1 cellular context compared by ENCODE assay signal in the genomic region with DNA sequence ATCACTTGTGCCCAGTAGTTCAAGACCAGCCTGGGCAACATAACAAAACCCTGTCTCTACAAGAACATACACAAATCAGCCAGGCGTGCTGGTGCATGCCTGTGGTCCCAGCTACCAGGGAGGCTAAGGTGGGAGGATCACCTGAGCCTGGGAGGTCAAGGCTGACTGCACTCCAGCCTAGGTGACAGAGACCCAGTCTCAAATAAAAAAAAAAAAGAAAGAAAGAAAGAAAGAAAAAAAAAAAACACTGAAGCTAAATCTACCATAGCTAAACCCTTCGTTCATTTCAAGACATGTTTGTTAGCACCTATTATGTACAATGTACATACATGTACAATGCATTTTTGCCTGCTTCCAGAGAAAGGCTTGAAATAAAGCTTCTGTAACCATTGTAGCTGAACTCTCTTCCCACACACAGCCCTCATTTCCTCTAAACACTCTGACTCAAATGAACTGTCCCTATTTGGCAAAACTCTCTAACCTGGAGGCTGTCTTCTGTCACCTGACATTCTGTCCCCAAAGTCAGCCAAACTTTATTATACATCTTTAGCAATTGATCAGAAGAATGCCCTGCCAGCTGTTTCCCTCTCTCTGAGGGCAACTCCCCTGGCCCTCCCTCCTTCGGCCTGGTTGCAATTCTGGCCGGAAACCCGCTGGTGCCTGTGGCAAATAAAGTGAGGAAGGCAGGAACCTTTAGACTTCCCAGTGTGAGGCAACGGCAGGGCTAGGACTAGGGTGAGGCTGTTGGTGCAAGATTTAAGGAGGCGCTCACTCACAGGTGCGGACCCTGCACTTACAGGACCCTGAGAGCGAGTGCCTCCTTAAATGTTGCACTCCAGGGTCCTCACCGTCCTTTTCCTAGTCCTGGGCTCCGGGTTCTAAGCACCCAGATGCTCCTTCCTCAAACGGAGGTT.
TF ChIP-seq lines count a peak whose summit lies in the region.

No MANE protein-coding gene starts in this region.

TF ChIP-seq in HepG2, 621 proteins besides CTCF, POLR2A, EP300 and RAD21 (continued from another document and continues in another):
- TF ChIP-seq ZNF451 (CRISPR knock-in tag; IDR thresholded peaks at IDR 0.05) (no peak; the same call in 1 of the 2 replicates), KDM2A (CRISPR knock-in tag; IDR thresholded peaks at IDR 0.05; ENCODE audit: borderline replicate concordance, low read depth) (peak; percentile 57; the same call in 1 of the 2 replicates), ZNF766 (CRISPR knock-in tag; IDR thresholded peaks at IDR 0.05; ENCODE audit: borderline replicate concordance) (no peak), GABPB1 (CRISPR knock-in tag; IDR thresholded peaks at IDR 0.05) (peak; percentile 75), ZNF326 (CRISPR knock-in tag; IDR thresholded peaks at IDR 0.05; ENCODE audit: borderline replicate concordance) (no peak), AHR (CRISPR knock-in tag; IDR thresholded peaks at IDR 0.05) (0 out of 2 replicates have a peak, but pooled peaks have one; percentile 27), NONO (IDR thresholded peaks at IDR 0.05) (no peak), NONO (CRISPR knock-in tag; conservative IDR thresholded peaks at IDR 0.05) (no peak), SETDB1 (CRISPR knock-in tag; IDR thresholded peaks at IDR 0.05; ENCODE audit: borderline replicate concordance) (no peak), ZBTB7B (CRISPR knock-in tag; IDR thresholded peaks at IDR 0.05) (peak; percentile 65; the same call in 1 of the 2 replicates), LCORL (IDR thresholded peaks at IDR 0.05) (no peak), LCORL (CRISPR knock-in tag; IDR thresholded peaks at IDR 0.05) (peak; percentile 68; the same call in 1 of the 2 replicates), ZNF101 (CRISPR knock-in tag; IDR thresholded peaks at IDR 0.05; ENCODE audit: borderline replicate concordance, low read depth) (no peak), PRPF4 (IDR thresholded peaks at IDR 0.05; ENCODE audit: low read depth, low read length, poor library complexity, severe bottlenecking) (no peak), ZNF430 (CRISPR knock-in tag; IDR thresholded peaks at IDR 0.05) (no peak), ZNF792 (CRISPR knock-in tag; IDR thresholded peaks at IDR 0.05) (no peak), KLF12 (CRISPR knock-in tag; IDR thresholded peaks at IDR 0.05; ENCODE audit: borderline replicate concordance) (no peak), DNMT1 (CRISPR knock-in tag; IDR thresholded peaks at IDR 0.05) (no peak), ZFP36L1 (CRISPR knock-in tag; IDR thresholded peaks at IDR 0.05) (no peak), CBX5 (CRISPR knock-in tag; IDR thresholded peaks at IDR 0.05; ENCODE audit: borderline replicate concordance) (peak; percentile 40; the same call in 1 of the 2 replicates), SP140L (CRISPR knock-in tag; IDR thresholded peaks at IDR 0.05; ENCODE audit: borderline replicate concordance) (no peak), REPIN1 (CRISPR knock-in tag; IDR thresholded peaks at IDR 0.05; ENCODE audit: borderline replicate concordance, low read depth) (peak; percentile 37; the same call in 1 of the 2 replicates), FOXO1 (CRISPR knock-in tag; IDR thresholded peaks at IDR 0.05) (peak; percentile 36; the same call in 1 of the 2 replicates), SAFB2 (CRISPR knock-in tag; IDR thresholded peaks at IDR 0.05; ENCODE audit: borderline replicate concordance, low read depth) (no peak), TOPORS (CRISPR knock-in tag; IDR thresholded peaks at IDR 0.05) (no peak), ZC3H13 (CRISPR knock-in tag; IDR thresholded peaks at IDR 0.05) (no peak), ZNF777 (CRISPR knock-in tag; IDR thresholded peaks at IDR 0.05) (no peak), SP1 (IDR thresholded peaks at IDR 0.05) (no peak), SP1 (CRISPR knock-in tag; IDR thresholded peaks at IDR 0.05) (no peak), IRX3 (CRISPR knock-in tag; IDR thresholded peaks at IDR 0.05; ENCODE audit: borderline replicate concordance, low read depth) (no peak), IKZF4 (CRISPR knock-in tag; IDR thresholded peaks at IDR 0.05; ENCODE audit: borderline replicate concordance, low read depth, not compliant biosample characterization) (no peak), ZNF589 (CRISPR knock-in tag; conservative IDR thresholded peaks at IDR 0.05) (no peak), RFX3 (CRISPR knock-in tag; IDR thresholded peaks at IDR 0.05) (no peak), ZNF570 (CRISPR knock-in tag; IDR thresholded peaks at IDR 0.05; ENCODE audit: borderline replicate concordance) (no peak)
- TF ChIP-seq, protein P1, sequence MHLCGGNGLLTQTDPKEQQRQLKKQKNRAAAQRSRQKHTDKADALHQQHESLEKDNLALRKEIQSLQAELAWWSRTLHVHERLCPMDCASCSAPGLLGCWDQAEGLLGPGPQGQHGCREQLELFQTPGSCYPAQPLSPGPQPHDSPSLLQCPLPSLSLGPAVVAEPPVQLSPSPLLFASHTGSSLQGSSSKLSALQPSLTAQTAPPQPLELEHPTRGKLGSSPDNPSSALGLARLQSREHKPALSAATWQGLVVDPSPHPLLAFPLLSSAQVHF (CRISPR knock-in tag; IDR thresholded peaks at IDR 0.05) = no peak
- TF ChIP-seq, protein P2, sequence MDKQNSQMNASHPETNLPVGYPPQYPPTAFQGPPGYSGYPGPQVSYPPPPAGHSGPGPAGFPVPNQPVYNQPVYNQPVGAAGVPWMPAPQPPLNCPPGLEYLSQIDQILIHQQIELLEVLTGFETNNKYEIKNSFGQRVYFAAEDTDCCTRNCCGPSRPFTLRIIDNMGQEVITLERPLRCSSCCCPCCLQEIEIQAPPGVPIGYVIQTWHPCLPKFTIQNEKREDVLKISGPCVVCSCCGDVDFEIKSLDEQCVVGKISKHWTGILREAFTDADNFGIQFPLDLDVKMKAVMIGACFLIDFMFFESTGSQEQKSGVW (CRISPR knock-in tag; IDR thresholded peaks at IDR 0.05; ENCODE audit: borderline replicate concordance) = no peak
- TF ChIP-seq, protein P3, sequence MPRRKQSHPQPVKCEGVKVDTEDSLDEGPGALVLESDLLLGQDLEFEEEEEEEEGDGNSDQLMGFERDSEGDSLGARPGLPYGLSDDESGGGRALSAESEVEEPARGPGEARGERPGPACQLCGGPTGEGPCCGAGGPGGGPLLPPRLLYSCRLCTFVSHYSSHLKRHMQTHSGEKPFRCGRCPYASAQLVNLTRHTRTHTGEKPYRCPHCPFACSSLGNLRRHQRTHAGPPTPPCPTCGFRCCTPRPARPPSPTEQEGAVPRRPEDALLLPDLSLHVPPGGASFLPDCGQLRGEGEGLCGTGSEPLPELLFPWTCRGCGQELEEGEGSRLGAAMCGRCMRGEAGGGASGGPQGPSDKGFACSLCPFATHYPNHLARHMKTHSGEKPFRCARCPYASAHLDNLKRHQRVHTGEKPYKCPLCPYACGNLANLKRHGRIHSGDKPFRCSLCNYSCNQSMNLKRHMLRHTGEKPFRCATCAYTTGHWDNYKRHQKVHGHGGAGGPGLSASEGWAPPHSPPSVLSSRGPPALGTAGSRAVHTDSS (CRISPR knock-in tag; conservative IDR thresholded peaks at IDR 0.05) = no peak
- TF ChIP-seq, protein P4, sequence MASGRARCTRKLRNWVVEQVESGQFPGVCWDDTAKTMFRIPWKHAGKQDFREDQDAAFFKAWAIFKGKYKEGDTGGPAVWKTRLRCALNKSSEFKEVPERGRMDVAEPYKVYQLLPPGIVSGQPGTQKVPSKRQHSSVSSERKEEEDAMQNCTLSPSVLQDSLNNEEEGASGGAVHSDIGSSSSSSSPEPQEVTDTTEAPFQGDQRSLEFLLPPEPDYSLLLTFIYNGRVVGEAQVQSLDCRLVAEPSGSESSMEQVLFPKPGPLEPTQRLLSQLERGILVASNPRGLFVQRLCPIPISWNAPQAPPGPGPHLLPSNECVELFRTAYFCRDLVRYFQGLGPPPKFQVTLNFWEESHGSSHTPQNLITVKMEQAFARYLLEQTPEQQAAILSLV (CRISPR knock-in tag; IDR thresholded peaks at IDR 0.05; ENCODE audit: borderline replicate concordance) = no peak
- TF ChIP-seq, protein P5, sequence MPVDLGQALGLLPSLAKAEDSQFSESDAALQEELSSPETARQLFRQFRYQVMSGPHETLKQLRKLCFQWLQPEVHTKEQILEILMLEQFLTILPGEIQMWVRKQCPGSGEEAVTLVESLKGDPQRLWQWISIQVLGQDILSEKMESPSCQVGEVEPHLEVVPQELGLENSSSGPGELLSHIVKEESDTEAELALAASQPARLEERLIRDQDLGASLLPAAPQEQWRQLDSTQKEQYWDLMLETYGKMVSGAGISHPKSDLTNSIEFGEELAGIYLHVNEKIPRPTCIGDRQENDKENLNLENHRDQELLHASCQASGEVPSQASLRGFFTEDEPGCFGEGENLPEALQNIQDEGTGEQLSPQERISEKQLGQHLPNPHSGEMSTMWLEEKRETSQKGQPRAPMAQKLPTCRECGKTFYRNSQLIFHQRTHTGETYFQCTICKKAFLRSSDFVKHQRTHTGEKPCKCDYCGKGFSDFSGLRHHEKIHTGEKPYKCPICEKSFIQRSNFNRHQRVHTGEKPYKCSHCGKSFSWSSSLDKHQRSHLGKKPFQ (CRISPR knock-in tag; IDR thresholded peaks at IDR 0.05; ENCODE audit: insufficient replicate concordance) = no peak
- TF ChIP-seq, protein P6, sequence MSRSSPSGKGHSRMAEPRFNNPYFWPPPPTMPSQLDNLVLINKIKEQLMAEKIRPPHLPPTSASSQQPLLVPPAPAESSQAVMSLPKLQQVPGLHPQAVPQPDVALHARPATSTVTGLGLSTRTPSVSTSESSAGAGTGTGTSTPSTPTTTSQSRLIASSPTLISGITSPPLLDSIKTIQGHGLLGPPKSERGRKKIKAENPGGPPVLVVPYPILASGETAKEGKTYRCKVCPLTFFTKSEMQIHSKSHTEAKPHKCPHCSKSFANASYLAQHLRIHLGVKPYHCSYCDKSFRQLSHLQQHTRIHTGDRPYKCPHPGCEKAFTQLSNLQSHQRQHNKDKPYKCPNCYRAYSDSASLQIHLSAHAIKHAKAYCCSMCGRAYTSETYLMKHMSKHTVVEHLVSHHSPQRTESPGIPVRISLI (CRISPR knock-in tag; IDR thresholded peaks at IDR 0.05; ENCODE audit: borderline replicate concordance) = no peak
- TF ChIP-seq, protein P7, sequence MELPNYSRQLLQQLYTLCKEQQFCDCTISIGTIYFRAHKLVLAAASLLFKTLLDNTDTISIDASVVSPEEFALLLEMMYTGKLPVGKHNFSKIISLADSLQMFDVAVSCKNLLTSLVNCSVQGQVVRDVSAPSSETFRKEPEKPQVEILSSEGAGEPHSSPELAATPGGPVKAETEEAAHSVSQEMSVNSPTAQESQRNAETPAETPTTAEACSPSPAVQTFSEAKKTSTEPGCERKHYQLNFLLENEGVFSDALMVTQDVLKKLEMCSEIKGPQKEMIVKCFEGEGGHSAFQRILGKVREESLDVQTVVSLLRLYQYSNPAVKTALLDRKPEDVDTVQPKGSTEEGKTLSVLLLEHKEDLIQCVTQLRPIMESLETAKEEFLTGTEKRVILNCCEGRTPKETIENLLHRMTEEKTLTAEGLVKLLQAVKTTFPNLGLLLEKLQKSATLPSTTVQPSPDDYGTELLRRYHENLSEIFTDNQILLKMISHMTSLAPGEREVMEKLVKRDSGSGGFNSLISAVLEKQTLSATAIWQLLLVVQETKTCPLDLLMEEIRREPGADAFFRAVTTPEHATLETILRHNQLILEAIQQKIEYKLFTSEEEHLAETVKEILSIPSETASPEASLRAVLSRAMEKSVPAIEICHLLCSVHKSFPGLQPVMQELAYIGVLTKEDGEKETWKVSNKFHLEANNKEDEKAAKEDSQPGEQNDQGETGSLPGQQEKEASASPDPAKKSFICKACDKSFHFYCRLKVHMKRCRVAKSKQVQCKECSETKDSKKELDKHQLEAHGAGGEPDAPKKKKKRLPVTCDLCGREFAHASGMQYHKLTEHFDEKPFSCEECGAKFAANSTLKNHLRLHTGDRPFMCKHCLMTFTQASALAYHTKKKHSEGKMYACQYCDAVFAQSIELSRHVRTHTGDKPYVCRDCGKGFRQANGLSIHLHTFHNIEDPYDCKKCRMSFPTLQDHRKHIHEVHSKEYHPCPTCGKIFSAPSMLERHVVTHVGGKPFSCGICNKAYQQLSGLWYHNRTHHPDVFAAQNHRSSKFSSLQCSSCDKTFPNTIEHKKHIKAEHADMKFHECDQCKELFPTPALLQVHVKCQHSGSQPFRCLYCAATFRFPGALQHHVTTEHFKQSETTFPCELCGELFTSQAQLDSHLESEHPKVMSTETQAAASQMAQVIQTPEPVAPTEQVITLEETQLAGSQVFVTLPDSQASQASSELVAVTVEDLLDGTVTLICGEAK (IDR thresholded peaks at IDR 0.05) = no peak; the same call in 1 of the 2 replicates
- TF ChIP-seq, protein P7 (CRISPR knock-in tag; IDR thresholded peaks at IDR 0.05) = peak; percentile 86
